In genomic region chr10:3173173-3173878, GRCh38 we compare ENCODE assay signal across 8 cellular contexts. TPM values are rescaled to one million over a fixed set of nuclear protein-coding genes. Genes with fewer than 3 reads are reported as not detected.
A peak's percentile ranks its signal among the peaks of the same experiment; 100 is the strongest.
DNase-seq lines count a peak whose midpoint lies in the region; ATAC-seq and TF ChIP-seq lines count a peak whose summit lies in the region.

No MANE protein-coding gene starts in this region.

- H3K4me1 ChIP-seq in body of pancreas: peaks cover 12% of the 10 kb centered on the region
- H3K4me1 ChIP-seq in left lung: peaks cover 6 to 13% of the 10 kb centered on the region in 2 donors
- H3K4me1 ChIP-seq in thymus (ENCODE audit: control insufficient read depth, insufficient read depth, low read length): peaks cover 4% of the 10 kb centered on the region

- no peak for DNase-seq in activated T-cell treated with anti-CD3 and anti-CD28 coated beads, Interleukin-2, amount 50 U/mL, for 4 hours
- DNase-seq in activated T-cell treated with anti-CD3 and anti-CD28 coated beads for 4 hours (no peak), HFF-Myc (ENCODE audit: extremely low read depth, low read depth) (no peak), NCI-H1436 treated with DMSO at 0.1 percent for 48 hours (lab: John Stamatoyannopoulos, UW) (peak; percentile 96), body of pancreas (peak; percentile 91 to 95 (median 93)), left lung (peak in 1 of 2 donors; percentile 95), NCI-H510A (lab: John Stamatoyannopoulos, UW) (no peak)

- H3K4me3 ChIP-seq in HFF-Myc (replicated peaks; ENCODE audit: low read depth, low read length) (peak overlapping the region; percentile 28), body of pancreas (peak overlapping the region in 1 of 2 donors; percentile 14), left lung (peak overlapping the region; percentile 9 to 87), thymus (ENCODE audit: low read length) (peak overlapping the region; percentile 49)

- H3K27ac ChIP-seq in body of pancreas (peak overlapping the region in 1 of 4 donors; percentile 93), left lung (no peak overlapping the region), thymus (ENCODE audit: low read depth) (peak overlapping the region; percentile 47)

- peaks cover 23% of the 10 kb centered on the region for H3K4me1 Mint-ChIP-seq in activated T-cell treated with anti-CD3 and anti-CD28 coated beads, Interleukin-2, amount 50 U/mL, for 4 hours (ENCODE audit: low read depth)

- TF ChIP-seq CTCF in HFF-Myc (IDR thresholded peaks at IDR 0.05; ENCODE audit: low read depth, low read length, missing control alignments) (no peak), body of pancreas (IDR thresholded peaks at IDR 0.05) (no peak), left lung (IDR thresholded peaks at IDR 0.05) (no peak)

- WGBS in body of pancreas, 2 donors: 24 to 42% methylated on average over 12 to 26 of the region's 26 CpGs
- WGBS in thymus: 53% methylated on average over 26 of the region's 26 CpGs

- no peak for TF ChIP-seq POLR2A in body of pancreas (IDR thresholded peaks at IDR 0.05)

- peak overlapping the region; percentile 80 for H3K4me3 Mint-ChIP-seq in activated T-cell treated with anti-CD3 and anti-CD28 coated beads, Interleukin-2, amount 50 U/mL, for 4 hours

- intact Hi-C loops in body of pancreas (cut with DNase I) (no loop called here), left lung (cut with DNase I) (no loop called here)

- peak; percentile 14 to 15 for ATAC-seq in activated T-cell treated with anti-CD3 and anti-CD28 coated beads, Interleukin-2, amount 50 U/mL, for 4 hours
- ATAC-seq in body of pancreas (peak; percentile 61), left lung (peak; percentile 71)

- no peaks in the 10 kb centered on the region for H3K27me3 Mint-ChIP-seq in activated T-cell treated with anti-CD3 and anti-CD28 coated beads, Interleukin-2, amount 50 U/mL, for 4 hours (ENCODE audit: low read depth)

- H3K9me3 ChIP-seq in body of pancreas: no peaks in the 10 kb centered on the region
- no peaks in the 10 kb centered on the region for H3K9me3 ChIP-seq in left lung
- no peaks in the 10 kb centered on the region for H3K9me3 ChIP-seq in thymus (ENCODE audit: control insufficient read depth)

- no peaks in the 10 kb centered on the region for H3K9me3 Mint-ChIP-seq in activated T-cell treated with anti-CD3 and anti-CD28 coated beads, Interleukin-2, amount 50 U/mL, for 4 hours

- H3K36me3 Mint-ChIP-seq in activated T-cell treated with anti-CD3 and anti-CD28 coated beads, Interleukin-2, amount 50 U/mL, for 4 hours (ENCODE audit: insufficient read depth): peaks cover 14% of the 10 kb centered on the region

- H3K36me3 ChIP-seq in body of pancreas (replicated peaks in 1 of 2; ENCODE audit: insufficient read depth in 1 of 2, low read depth in 2 of 2) (no peaks in the 10 kb centered on the region), left lung (peaks cover 0 to 17% of the 10 kb centered on the region in 2 donors), thymus (ENCODE audit: control insufficient read depth, insufficient read depth) (peaks cover 16% of the 10 kb centered on the region)

- H3K27me3 ChIP-seq in body of pancreas: no peaks in the 10 kb centered on the region
- H3K27me3 ChIP-seq in left lung: no peaks in the 10 kb centered on the region
- H3K27me3 ChIP-seq in thymus (ENCODE audit: control insufficient read depth, insufficient read depth): no peaks in the 10 kb centered on the region

RNA-seq across cellular contexts. Expression of gene PITRM1, which starts 0.7 kb away (rescaled TPM):
- total RNA-seq in activated T-cell treated with anti-CD3 and anti-CD28 coated beads, Interleukin-2, amount 50 U/mL, for 4 hours: 100 to 1,000 TPM; 122 to 150 (median 144) TPM
- total RNA-seq in body of pancreas: 10 to 100 TPM; 34.9 to 45.4 TPM
- total RNA-seq in left lung: 10 to 100 TPM; 71.6 to 77.0 TPM
- 159 TPM for polyA plus RNA-seq in thymus

Comparison
In these comparisons a context has a peak if more than half of its experiments do, and no peak if none do; other contexts are left out.
1. ATAC-seq: peak in every context shown above with its lines; median percentile 71 in left lung; 61 in body of pancreas; 14 in activated T-cell treated with anti-CD3 and anti-CD28 coated beads, Interleukin-2, amount 50 U/mL, for 4 hours.
2. DNase-seq: peak in NCI-H1436 treated with DMSO at 0.1 percent for 48 hours (single experiment) and body of pancreas (4 of 4); none in activated T-cell treated with anti-CD3 and anti-CD28 coated beads, Interleukin-2, amount 50 U/mL, for 4 hours (single experiment), activated T-cell treated with anti-CD3 and anti-CD28 coated beads for 4 hours (single experiment), HFF-Myc (single experiment) and NCI-H510A (single experiment).